In the genomic region with DNA sequence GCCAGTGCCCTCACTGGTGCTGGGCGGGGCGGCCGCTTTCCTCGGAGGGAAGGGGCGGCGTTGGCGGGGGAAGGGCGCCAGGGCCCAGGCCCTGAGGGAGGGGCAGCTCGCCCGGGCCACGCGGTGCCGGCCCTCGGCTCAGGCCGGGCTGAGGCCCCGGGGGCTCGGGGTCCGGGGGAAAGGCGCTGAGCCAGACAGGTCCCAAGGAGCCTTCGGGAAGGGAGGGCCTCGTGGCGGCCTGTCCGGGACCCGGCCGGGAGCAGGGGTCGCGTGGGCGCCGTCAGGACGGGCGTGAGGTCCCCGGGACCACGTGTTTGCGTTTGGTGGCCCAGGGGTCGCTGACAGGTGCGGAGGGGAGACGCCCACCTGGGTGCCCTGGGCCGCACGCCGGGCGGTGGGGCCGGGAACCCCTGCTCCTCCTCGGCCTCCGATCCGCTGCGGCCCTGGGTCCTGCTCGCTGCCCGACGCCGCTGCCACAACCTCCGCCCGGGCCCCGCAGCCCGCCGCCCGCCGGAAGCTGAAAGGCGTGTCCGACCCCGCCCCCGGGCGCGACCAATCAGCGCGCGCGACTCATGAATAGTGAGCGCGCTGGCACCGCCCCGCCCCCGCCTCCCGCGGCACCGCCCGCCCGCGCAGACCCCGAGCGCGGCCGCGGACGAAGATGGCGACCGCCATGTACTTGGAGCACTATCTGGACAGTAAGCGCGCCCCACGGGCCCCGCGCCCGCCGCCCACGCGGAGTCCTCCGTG, we compare ENCODE assay signal across 8 cellular contexts. TPM values are rescaled to one million over a fixed set of nuclear protein-coding genes. Genes with fewer than 3 reads are reported as not detected.
DNase-seq lines count a peak whose midpoint lies in the region; ATAC-seq and TF ChIP-seq lines count a peak whose summit lies in the region.

Gene ING5, plus strand, starts transcription at position 635 of the 750 bp plus-strand sequence. Its CDS starts 27 bp downstream, at position 662.

- peaks cover 7% of the 10 kb centered on the region for H3K4me1 ChIP-seq in mucosa of descending colon (ENCODE audit: low read depth)

- H3K4me3 ChIP-seq in epithelial cell of esophagus (ENCODE audit: low read length) (peak within 1 kb of the TSS; percentile 75), mucosa of descending colon (peak within 1 kb of the TSS; percentile 50)

- intact Hi-C loops in mucosa of descending colon (cut with DNase I, micrococcal nuclease), result no loop called here

- ATAC-seq in GM21528 (IDR thresholded peaks at IDR 0.05; ENCODE audit: low FRiP score, unreplicated experiment), result peak; percentile 67
- ATAC-seq in mucosa of descending colon, result peak; percentile 89

- no peaks in the 10 kb centered on the region for H3K36me3 ChIP-seq in mucosa of descending colon (ENCODE audit: low read depth)

- H3K9me3 ChIP-seq in mucosa of descending colon, result no peaks in the 10 kb centered on the region

- DNase-seq in DMS 273 (lab: John Stamatoyannopoulos, UW; ENCODE audit: unreplicated experiment), result peak; percentile 98
- peak; percentile 85 for DNase-seq in HuH-7.5 (ENCODE audit: low spot score)
- peak; percentile 29 for DNase-seq in OCI-M2 (lab: John Stamatoyannopoulos, UW; ENCODE audit: unreplicated experiment)
- peak; percentile 95 for DNase-seq in activated T-cell treated with anti-CD3 and anti-CD28 coated beads for 24 hours (ENCODE audit: low read depth)
- peak; percentile 95 for DNase-seq in epithelial cell of esophagus (ENCODE audit: low read depth)
- peak; percentile 97 to 99 (median 98) for DNase-seq in mucosa of descending colon
- peak; percentile 89 to 95 for DNase-seq in stimulated activated CD8-positive, alpha-beta memory T cell treated with anti-CD3 and anti-CD28 coated beads, Interleukin-4, amount 100 ng/mL, for 1 hour (ENCODE audit: low read depth in 2 of 2, low spot score in 1 of 2)

- TF ChIP-seq CTCF in epithelial cell of esophagus (IDR thresholded peaks at IDR 0.05; ENCODE audit: insufficient read depth, low read depth, low read length, missing control alignments), result no peak
- TF ChIP-seq CTCF in mucosa of descending colon (IDR thresholded peaks at IDR 0.05), result no peak

RNA-seq across cellular contexts. Expression of gene ING5, which starts in this region (rescaled TPM):
- 10 to 100 TPM; 24.6 to 52.3 (median 35.1) TPM for total RNA-seq in mucosa of descending colon

Comparison
In these comparisons a context has a peak if more than half of its experiments do, and no peak if none do; other contexts are left out.
1. Peak in every context shown above with its lines: DNase-seq, ATAC-seq and H3K4me3 ChIP-seq.
2. DNase-seq: peak in every context shown above with its lines; median percentile 98 in DMS 273; 98 in mucosa of descending colon; 95 in activated T-cell treated with anti-CD3 and anti-CD28 coated beads for 24 hours; 95 in epithelial cell of esophagus; 92 in stimulated activated CD8-positive, alpha-beta memory T cell treated with anti-CD3 and anti-CD28 coated beads, Interleukin-4, amount 100 ng/mL, for 1 hour; 85 in HuH-7.5; 29 in OCI-M2.